In genomic region chr11:18011633-18012313, GRCh38 we compare ENCODE assay signal across 8 cellular contexts. TPM values are rescaled to one million over a fixed set of nuclear protein-coding genes. Genes with fewer than 3 reads are reported as not detected.
A peak's percentile ranks its signal among the peaks of the same experiment; 100 is the strongest.
DNase-seq lines count a peak whose midpoint lies in the region; FAIRE-seq and TF ChIP-seq lines count a peak whose summit lies in the region.

No MANE protein-coding gene starts in this region.

- H3K9ac ChIP-seq in Karpas-422 (ENCODE audit: low read length) (peak overlapping the region; percentile 91), mammary epithelial cell (ENCODE audit: insufficient read depth, low read length) (peak overlapping the region; percentile 48)

- H3K27ac ChIP-seq in Karpas-422 (ENCODE audit: low read length) (peak overlapping the region; percentile 68), mammary epithelial cell (ENCODE audit: insufficient read depth, low read depth, low read length) (peak overlapping the region; percentile 45), muscle layer of duodenum (ENCODE audit: low read length) (peak overlapping the region; percentile 2)

- H3K4me1 ChIP-seq in BE2C (no peaks in the 10 kb centered on the region), Karpas-422 (ENCODE audit: low read length) (peaks cover 38% of the 10 kb centered on the region), mammary epithelial cell (ENCODE audit: insufficient read depth, low read length) (peaks cover 17% of the 10 kb centered on the region), muscle layer of duodenum (ENCODE audit: control insufficient read depth in 1 of 2, insufficient read depth in 2 of 2, low read length in 2 of 2) (peaks cover 0 to 3% of the 10 kb centered on the region in 2 donors)

- CTCF ChIA-PET in mammary epithelial cell (lab: Charles Lee; ENCODE audit: low non-redundant PET) = no interaction called here

- in situ Hi-C loops in mammary epithelial cell (cut with MboI; ENCODE audit: low sequenced_read_pairs in 2 of 2) = no loop called here

- peak overlapping the region; percentile 60; the same call in 1 of the 2 replicates for H2AFZ ChIP-seq in Karpas-422 (ENCODE audit: low read length)
- H2AFZ ChIP-seq in mammary epithelial cell (ENCODE audit: low read depth, low read length) = peak overlapping the region; percentile 92

- no peaks in the 10 kb centered on the region for H3K9me2 ChIP-seq in Karpas-422 (replicated peaks; ENCODE audit: insufficient read depth, low read length)

- H3K9me3 ChIP-seq in BE2C (no peaks in the 10 kb centered on the region), Karpas-422 (ENCODE audit: low read length) (no peaks in the 10 kb centered on the region), mammary epithelial cell (replicated peaks; ENCODE audit: insufficient read depth, low read length) (no peaks in the 10 kb centered on the region), muscle layer of duodenum (ENCODE audit: control insufficient read depth in 1 of 2, low read length in 2 of 2) (no peaks in the 10 kb centered on the region)

- DNase-seq in BE2C (no peak), Karpas-422 (peak; percentile 48), mammary epithelial cell (no peak), NCI-H774 (lab: John Stamatoyannopoulos, UW) (no peak), frontal cortex (ENCODE audit: low spot score in 2 of 2) (no peak), lower leg skin (ENCODE audit: low spot score in 2 of 2) (no peak), NCI-H345 treated with DMSO at 0.1 percent for 48 hours (lab: John Stamatoyannopoulos, UW; ENCODE audit: unreplicated experiment) (no peak)

- H3K4me3 ChIP-seq in BE2C (ENCODE audit: low read depth, low read length) (peak overlapping the region; percentile 72), Karpas-422 (ENCODE audit: low read length) (peak overlapping the region; percentile 93), mammary epithelial cell (replicated peaks in 1 of 3; ENCODE audit: insufficient read depth in 1 of 3, low read depth in 2 of 3, low read length in 3 of 3) (peak overlapping the region; percentile 85 to 88 (median 86)), muscle layer of duodenum (ENCODE audit: low read depth in 1 of 2, low read length in 2 of 2) (peak overlapping the region; percentile 93 to 95), lower leg skin (ENCODE audit: low read depth, poor library complexity, severe bottlenecking) (no peak overlapping the region)

- H4K20me1 ChIP-seq in Karpas-422 (ENCODE audit: insufficient read depth, low read depth, low read length) = no peaks in the 10 kb centered on the region
- no peaks in the 10 kb centered on the region for H4K20me1 ChIP-seq in mammary epithelial cell (ENCODE audit: insufficient read depth, low read length)

- FAIRE-seq in frontal cortex (lab: Jason Lieb, UNC) = no peak

- H3K27me3 ChIP-seq in BE2C (peaks cover 6% of the 10 kb centered on the region; the same call in 1 of the 2 replicates), Karpas-422 (ENCODE audit: low read length) (no peaks in the 10 kb centered on the region), mammary epithelial cell (ENCODE audit: insufficient read depth, low read length) (no peaks in the 10 kb centered on the region), muscle layer of duodenum (ENCODE audit: low read depth, low read length) (no peaks in the 10 kb centered on the region)

- no TSS peak for BruUV-seq in mammary epithelial cell (replicated peaks; lab: Mats Ljungman, UMichigan)

- H3K79me2 ChIP-seq in Karpas-422 (ENCODE audit: low read length) (peaks cover 65% of the 10 kb centered on the region), mammary epithelial cell (ENCODE audit: insufficient read depth, low read length) (peaks cover 24% of the 10 kb centered on the region)

- whole genome bisulfite sequencing in mammary epithelial cell (ENCODE audit: low coverage, missing lambda C conversion rate) = 8% methylated on average over 18 of the region's 18 CpGs
- WGBS in lower leg skin, 2 donors = 50 to 51% methylated on average over 18 of the region's 18 CpGs

- TF ChIP-seq CTCF in BE2C (IDR thresholded peaks at IDR 0.05; ENCODE audit: low read depth, low read length) (no peak), mammary epithelial cell (conservative IDR thresholded peaks at IDR 0.05 in 1 of 2, IDR thresholded peaks at IDR 0.05 in 1 of 2; ENCODE audit: extremely low read depth in 1 of 2, insufficient read depth in 1 of 2, low read depth in 1 of 2, low read length in 2 of 2) (no peak), lower leg skin (IDR thresholded peaks at IDR 0.05) (no peak)

- intact Hi-C loops in mammary epithelial cell (cut with micrococcal nuclease) = loop anchor here (5.0 kb wide), 1 partner anchor 96 kb away; the partner anchor contains the start of gene SAAL1
- intact Hi-C loops in lower leg skin (cut with DNase I; ENCODE audit: low total_unique reads) = no loop called here

- dilution Hi-C loops in mammary epithelial cell (cut with HindIII; ENCODE audit: low sequenced_read_pairs) = no loop called here

- H3K36me3 ChIP-seq in BE2C = no peaks in the 10 kb centered on the region
- H3K36me3 ChIP-seq in Karpas-422 (ENCODE audit: insufficient read depth, low read length) = peaks cover 10% of the 10 kb centered on the region
- no peaks in the 10 kb centered on the region for H3K36me3 ChIP-seq in mammary epithelial cell (ENCODE audit: insufficient read depth, low read length)
- H3K36me3 ChIP-seq in muscle layer of duodenum (ENCODE audit: control insufficient read depth in 1 of 2, insufficient read depth in 2 of 2, low read length in 2 of 2) = peaks cover 0 to 5% of the 10 kb centered on the region in 2 donors

- H3K4me2 ChIP-seq in Karpas-422 (ENCODE audit: low read depth, low read length, poor library complexity, severe bottlenecking) (peak overlapping the region; percentile 97), mammary epithelial cell (ENCODE audit: insufficient read depth, low read depth, low read length) (peak overlapping the region; percentile 98)

- TF ChIP-seq POLR2A in lower leg skin (IDR thresholded peaks at IDR 0.05) = no peak

RNA-seq across cellular contexts. Expression of gene SERGEF, which starts 1.1 kb away (rescaled TPM):
- polyA plus RNA-seq in BE2C (2012; ENCODE audit: insufficient read depth, insufficient read length, low read depth) = 13.5 TPM
- 47.0 and 71.1 TPM in 2 replicates for total RNA-seq in Karpas-422 (2014; rRNA removed; shearing (Covaris generic); ENCODE audit: low replicate concordance)
- total RNA-seq in mammary epithelial cell (10 to 100 TPM; 23.3 to 30.8 TPM), frontal cortex (65.2 TPM), lower leg skin (10 to 100 TPM; 17.1 to 39.3 (median 33.1) TPM)
- 23.0 TPM for polyA plus RNA-seq in mammary epithelial cell
- 64.5 TPM for polyA minus RNA-seq in mammary epithelial cell

RNA-seq across cellular contexts. Expression of gene TPH1, which starts 34.3 kb away (rescaled TPM):
- 0.08 TPM for polyA plus RNA-seq in BE2C (2012; ENCODE audit: insufficient read depth, insufficient read length, low read depth)
- total RNA-seq in Karpas-422 (2014; rRNA removed; shearing (Covaris generic); ENCODE audit: low replicate concordance) = 0.56 and 0.65 TPM in 2 replicates
- under 1 TPM; 0.17 to 0.24 TPM for total RNA-seq in mammary epithelial cell
- polyA plus RNA-seq in mammary epithelial cell = 0.26 TPM
- not detected for polyA minus RNA-seq in mammary epithelial cell
- total RNA-seq in frontal cortex = 0.41 TPM
- 1 to 10 TPM in 2 of 4 donors, under 1 TPM in 2; 0.04 to 1.9 (median 0.76) TPM for total RNA-seq in lower leg skin

Comparison
In these comparisons a context has a peak if more than half of its experiments do, and no peak if none do; other contexts are left out.
1. H3K27ac ChIP-seq: peak in every context shown above with its lines; median percentile 68 in Karpas-422; 45 in mammary epithelial cell; 2 in muscle layer of duodenum.